Comparison of ENCODE assay signal across 8 cellular contexts in the genomic region with DNA sequence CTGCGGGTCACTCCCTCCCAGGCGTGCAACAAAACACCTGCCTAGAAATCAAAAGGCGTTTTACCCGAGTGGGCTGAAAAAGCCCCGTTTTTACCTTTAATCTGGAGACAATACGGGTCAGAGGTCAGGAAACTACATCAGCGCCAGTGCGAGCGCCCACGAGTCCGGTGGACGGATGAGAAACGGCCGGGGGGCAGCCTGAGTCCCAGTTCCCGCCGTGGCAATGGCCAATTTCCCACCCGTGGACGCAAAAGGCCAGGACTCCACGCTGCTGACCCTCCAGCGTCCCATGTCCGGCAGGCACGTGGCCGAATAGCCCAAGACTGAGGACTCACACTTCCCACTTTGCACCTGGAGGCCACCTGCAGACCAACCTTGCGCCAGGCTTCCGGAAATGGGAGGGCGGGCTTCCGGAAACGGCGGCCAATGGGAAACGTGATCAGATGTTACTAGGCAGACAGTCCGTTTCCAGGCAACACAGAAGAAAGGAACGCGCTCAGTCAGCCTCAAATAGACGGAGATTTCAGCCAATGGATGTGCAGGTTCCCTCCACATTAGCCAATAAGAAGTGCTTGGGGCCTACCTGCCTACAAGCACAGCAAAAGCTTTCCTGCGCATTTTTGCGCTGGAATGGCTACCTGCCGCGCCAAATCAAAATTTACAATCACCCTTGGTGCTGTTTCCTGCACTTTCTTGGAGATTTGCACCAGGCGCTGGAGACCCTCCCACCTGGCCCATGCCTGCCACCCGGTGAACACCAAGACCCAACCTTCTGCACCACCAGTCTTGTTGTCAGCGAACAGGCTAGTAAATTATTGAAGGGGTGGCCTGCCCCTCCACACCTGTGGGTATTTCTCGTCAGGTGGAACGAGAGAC. TPM values are rescaled to one million over a fixed set of nuclear protein-coding genes. Genes with fewer than 3 reads are reported as not detected.
DNase-seq lines count a peak whose midpoint lies in the region; ATAC-seq and TF ChIP-seq lines count a peak whose summit lies in the region.

No MANE protein-coding gene starts in this region.

- ATAC-seq in HG02610 (IDR thresholded peaks at IDR 0.05; ENCODE audit: unreplicated experiment) (peak; percentile 49), HG02763 (IDR thresholded peaks at IDR 0.05; ENCODE audit: unreplicated experiment) (no peak)

- peaks cover 5% of the 10 kb centered on the region for H3K4me1 ChIP-seq in mononuclear cell (ENCODE audit: insufficient read depth, low read length)

- no peak for TF ChIP-seq CTCF in epithelial cell of proximal tubule (conservative IDR thresholded peaks at IDR 0.05; ENCODE audit: low read depth, low read length)

- peak; percentile 98 for DNase-seq in DMS79 (lab: John Stamatoyannopoulos, UW)
- DNase-seq in NCI-H526 treated with DMSO at 0.1 percent for 48 hours (lab: John Stamatoyannopoulos, UW): peak; percentile 100
- DNase-seq in activated T-cell treated with anti-CD3 and anti-CD28 coated beads for 1 hour (ENCODE audit: low read depth): peak; percentile 38
- DNase-seq in epithelial cell of proximal tubule (ENCODE audit: low read depth): peak; percentile 79
- peak; percentile 23 to 59 for DNase-seq in stimulated activated CD8-positive, alpha-beta memory T cell treated with anti-CD3 and anti-CD28 coated beads, Interleukin-15, amount 100 ng/mL, for 4 hours (ENCODE audit: low read depth in 2 of 2)

- peaks cover 4% of the 10 kb centered on the region for H3K9me3 ChIP-seq in mononuclear cell (ENCODE audit: low read depth, low read length)

- no peaks in the 10 kb centered on the region for H3K27me3 ChIP-seq in mononuclear cell (ENCODE audit: insufficient read depth, low read length)

- H3K4me3 ChIP-seq in epithelial cell of proximal tubule (ENCODE audit: low read depth, low read length): peak overlapping the region; percentile 65
- H3K4me3 ChIP-seq in mononuclear cell (ENCODE audit: low read length): peak overlapping the region; percentile 46

RNA-seq across cellular contexts. Expression of a gene that starts 47.4 kb away (rescaled TPM):
- total RNA-seq in epithelial cell of proximal tubule: 1.0 and 3.0 TPM in 2 replicates
- 4.4 TPM for total RNA-seq in mononuclear cell

Comparison
In these comparisons a context has a peak if more than half of its experiments do, and no peak if none do; other contexts are left out.
1. DNase-seq: peak in every context shown above with its lines; median percentile 100 in NCI-H526 treated with DMSO at 0.1 percent for 48 hours; 98 in DMS79; 79 in epithelial cell of proximal tubule; 41 in stimulated activated CD8-positive, alpha-beta memory T cell treated with anti-CD3 and anti-CD28 coated beads, Interleukin-15, amount 100 ng/mL, for 4 hours; 38 in activated T-cell treated with anti-CD3 and anti-CD28 coated beads for 1 hour.